1 cellular context compared by ENCODE assay signal in genomic region chr16:68328151-68328859, GRCh38.
TF ChIP-seq lines count a peak whose summit lies in the region.

No MANE protein-coding gene starts in this region.

TF ChIP-seq in HepG2, 621 proteins besides CTCF, POLR2A, EP300 and RAD21 (continued from another document and continues in another):
- TF ChIP-seq ZBTB39 (CRISPR knock-in tag; IDR thresholded peaks at IDR 0.05) (no peak), IRX3 (CRISPR knock-in tag; IDR thresholded peaks at IDR 0.05; ENCODE audit: borderline replicate concordance, low read depth) (no peak), TBX3 (IDR thresholded peaks at IDR 0.05; ENCODE audit: borderline replicate concordance) (no peak), FLYWCH1 (CRISPR knock-in tag; IDR thresholded peaks at IDR 0.05) (no peak), ZSCAN21 (CRISPR knock-in tag; IDR thresholded peaks at IDR 0.05; ENCODE audit: borderline replicate concordance) (no peak), ZNF577 (CRISPR knock-in tag; IDR thresholded peaks at IDR 0.05; ENCODE audit: borderline replicate concordance, low read depth) (no peak), SNAI1 (CRISPR knock-in tag; IDR thresholded peaks at IDR 0.05; ENCODE audit: borderline replicate concordance) (no peak), HMGXB3 (CRISPR knock-in tag; IDR thresholded peaks at IDR 0.05; ENCODE audit: borderline replicate concordance) (no peak; the same call in 1 of the 2 replicates), TFDP2 (CRISPR knock-in tag; IDR thresholded peaks at IDR 0.05) (no peak), HES4 (CRISPR knock-in tag; IDR thresholded peaks at IDR 0.05; ENCODE audit: borderline replicate concordance) (no peak), TRIM24 (CRISPR knock-in tag; IDR thresholded peaks at IDR 0.05) (no peak), AGO2 (optimal IDR thresholded peaks at IDR 0.05; ENCODE audit: low read depth, low read length) (no peak), ZBTB34 (CRISPR knock-in tag; IDR thresholded peaks at IDR 0.05) (no peak), ZNF580 (CRISPR knock-in tag; IDR thresholded peaks at IDR 0.05; ENCODE audit: borderline replicate concordance, low read depth) (peak; percentile 14; the same call in 1 of the 2 replicates), IRF9 (CRISPR knock-in tag; IDR thresholded peaks at IDR 0.05; ENCODE audit: borderline replicate concordance) (no peak; the same call in 1 of the 2 replicates), TCF7 (IDR thresholded peaks at IDR 0.05; ENCODE audit: low read depth) (peak; percentile 76), NRL (CRISPR knock-in tag; IDR thresholded peaks at IDR 0.05; ENCODE audit: borderline replicate concordance) (no peak), GPBP1L1 (CRISPR knock-in tag; IDR thresholded peaks at IDR 0.05) (no peak), IRF2 (CRISPR knock-in tag; IDR thresholded peaks at IDR 0.05) (no peak), POLR2AphosphoS2 (IDR thresholded peaks at IDR 0.05; ENCODE audit: low read depth, low read length) (no peak), KDM4B (CRISPR knock-in tag; IDR thresholded peaks at IDR 0.05) (no peak), KAT2B (IDR thresholded peaks at IDR 0.05; ENCODE audit: borderline replicate concordance, low read depth, low read length) (no peak), RAD51 (IDR thresholded peaks at IDR 0.05; ENCODE audit: borderline replicate concordance) (no peak), MTERF4 (CRISPR knock-in tag; IDR thresholded peaks at IDR 0.05) (peak; percentile 57; the same call in 1 of the 2 replicates), ZNF124 (CRISPR knock-in tag; IDR thresholded peaks at IDR 0.05) (no peak), SYNCRIP (IDR thresholded peaks at IDR 0.05; ENCODE audit: insufficient read depth, low read depth, low read length) (no peak), XRCC5 (optimal IDR thresholded peaks at IDR 0.05; ENCODE audit: low read length) (peak; percentile 54), ZNF318 (CRISPR knock-in tag; IDR thresholded peaks at IDR 0.05) (no peak), ZMYM4 (CRISPR knock-in tag; IDR thresholded peaks at IDR 0.05) (no peak; the same call in 1 of the 2 replicates), ATF6 (CRISPR knock-in tag; conservative IDR thresholded peaks at IDR 0.05) (no peak)
